8 cellular contexts compared by ENCODE assay signal in the genomic region with DNA sequence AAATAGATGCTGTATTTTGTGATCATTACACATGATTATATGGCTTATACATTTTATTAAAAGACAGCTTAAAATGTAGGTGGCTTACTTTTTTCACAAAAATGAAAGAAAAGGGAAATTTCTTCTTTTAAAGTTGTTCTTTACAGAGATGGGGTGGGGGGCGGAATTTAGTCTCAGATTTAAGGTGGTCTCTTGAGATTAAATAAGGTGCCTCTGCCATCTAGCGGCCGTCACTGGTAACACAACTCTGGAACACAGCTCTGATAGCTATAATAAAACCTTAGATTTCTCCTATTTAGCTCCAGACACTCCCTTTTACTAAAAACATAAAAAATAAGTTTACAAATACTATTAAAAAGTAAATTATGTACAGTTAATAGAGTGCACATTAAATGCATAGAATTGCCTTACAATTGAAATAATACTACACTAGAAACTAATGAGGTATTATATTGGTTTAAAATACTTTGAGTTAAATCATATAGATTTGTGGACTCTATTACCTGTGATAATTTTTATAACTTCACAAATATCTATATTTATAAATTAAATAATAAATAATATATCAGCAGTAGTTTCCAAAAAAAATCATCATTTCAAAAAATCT.
DNase-seq lines count a peak whose midpoint lies in the region; ATAC-seq, FAIRE-seq and TF ChIP-seq lines count a peak whose summit lies in the region.

No MANE protein-coding gene starts in this region.

- CTCF ChIA-PET in MCF 10A (lab: Yijun Ruan, JAX), result interaction anchor here (0.5 to 4.4 kb wide), 51 partner anchors 9 to 1416 kb away, joined by 3 to 90 read pairs (median 3); no protein-coding TSS in a partner anchor

- in situ Hi-C loops in ACHN (cut with HindIII; ENCODE audit: low pct_ligation_motif_present, low pct_unique_long_range_greater_than_20kb, low sequenced_read_pairs), result no loop called here
- in situ Hi-C loops in KBM-7 (cut with MboI; ENCODE audit: low pct_unique_long_range_greater_than_20kb, low sequenced_read_pairs), result loop anchor here (25.0 kb wide), 1 partner anchor 1404 kb away; no protein-coding TSS in a partner anchor

- BruUV-seq in MCF 10A (replicated peaks; lab: Mats Ljungman, UMichigan), result no TSS peak

- TF ChIP-seq CTCF in GM12873 (IDR thresholded peaks at IDR 0.05; ENCODE audit: insufficient read depth, low read depth, low read length, missing control alignments), result peak; percentile 75
- TF ChIP-seq CTCF in MCF 10A (IDR thresholded peaks at IDR 0.05; ENCODE audit: unreplicated experiment), result peak; percentile 88
- TF ChIP-seq CTCF in kidney (IDR thresholded peaks at IDR 0.05; ENCODE audit: borderline replicate concordance, extremely low read depth, insufficient read depth), result peak; percentile 71

- no peaks in the 10 kb centered on the region for H3K9me3 ChIP-seq in kidney (ENCODE audit: control insufficient read depth in 1 of 2, low read length in 2 of 2)

- H3K9me3 Mint-ChIP-seq in MCF 10A (ENCODE audit: unreplicated experiment), result no peaks in the 10 kb centered on the region

- no peak for ATAC-seq in GM21447 (IDR thresholded peaks at IDR 0.05; ENCODE audit: unreplicated experiment)

- no peak overlapping the region for H3K4me3 ChIP-seq in kidney (ENCODE audit: low read length in 2 of 2)

- no peak overlapping the region for H3K4me3 Mint-ChIP-seq in MCF 10A (ENCODE audit: unreplicated experiment)

- H3K9ac ChIP-seq in kidney (ENCODE audit: low read length in 2 of 2), result no peak overlapping the region

- H3K4me1 ChIP-seq in kidney (ENCODE audit: control insufficient read depth in 1 of 2, insufficient read depth in 1 of 2, low read depth in 1 of 2, low read length in 2 of 2), result no peaks in the 10 kb centered on the region

- no peaks in the 10 kb centered on the region for H3K36me3 Mint-ChIP-seq in MCF 10A (ENCODE audit: insufficient read depth, unreplicated experiment)

- no peaks in the 10 kb centered on the region for H3K4me1 Mint-ChIP-seq in MCF 10A (ENCODE audit: insufficient read depth, unreplicated experiment)

- peak; percentile 83 for FAIRE-seq in kidney (lab: Jason Lieb, UNC)

- H3K27ac ChIP-seq in kidney (ENCODE audit: low read depth in 2 of 2, low read length in 2 of 2), result no peak overlapping the region

- intact Hi-C loops in MCF 10A (cut with micrococcal nuclease), result loop anchor here (1.0 to 2.0 kb wide), 3 partner anchors 208 to 1409 kb away; no protein-coding TSS in a partner anchor
- intact Hi-C loops in kidney (cut with DNase I), result no loop called here

- H3K27me3 Mint-ChIP-seq in MCF 10A (ENCODE audit: insufficient read depth, unreplicated experiment), result peaks cover 33% of the 10 kb centered on the region

- no peak overlapping the region for H3K27ac Mint-ChIP-seq in MCF 10A (ENCODE audit: low read depth, unreplicated experiment)

- DNase-seq in ACHN (peak; percentile 49), KBM-7 (peak; percentile 49), T1000 (lab: John Stamatoyannopoulos, UW) (peak; percentile 1), MCF 10A (ENCODE audit: unreplicated experiment) (peak; percentile 42), kidney (peak; percentile 31)
- peak; percentile 5 to 39 for DNase-seq in stimulated activated CD4-positive, alpha-beta T cell treated with anti-CD3 and anti-CD28 coated beads, Interleukin-4, amount 100 ng/mL, for 4 hours

- H3K36me3 ChIP-seq in kidney (ENCODE audit: control insufficient read depth in 1 of 2, insufficient read depth in 2 of 2, low read length in 2 of 2), result no peaks in the 10 kb centered on the region

- POLR2A ChIA-PET in MCF 10A (lab: Yijun Ruan, JAX), result interaction anchor here (0.7 to 1.2 kb wide), 4 partner anchors 10 to 1411 kb away, joined by 3 read pairs; no protein-coding TSS in a partner anchor
